Comparison of ENCODE assay signal across 10 cellular contexts in genomic region chr1:214224605-214225354, GRCh38. TPM values are rescaled to one million over a fixed set of nuclear protein-coding genes. Genes with fewer than 3 reads are reported as not detected.
DNase-seq lines count a peak whose midpoint lies in the region; ATAC-seq and TF ChIP-seq lines count a peak whose summit lies in the region.
"Had no signal": no experiment of that assay in that cellular context is flagged by ENCODE, and none has a peak within 500 bp of the region (broad histone marks: within the 10 kb centered on the region; RNA-seq: fewer than 3 reads in every experiment).

No MANE protein-coding gene starts in this region.

- H3K4me3 ChIP-seq in GM23338 (peak overlapping the region; percentile 58), choroid plexus epithelial cell (ENCODE audit: low read depth, low read length) (peak overlapping the region; percentile 56), iPS-18a (ENCODE audit: low read length) (peak overlapping the region; percentile 58), Karpas-422 (ENCODE audit: low read length) (no peak overlapping the region)

- H3K79me2 ChIP-seq in GM23338 (replicated peaks; ENCODE audit: insufficient read depth) (no peaks in the 10 kb centered on the region), Karpas-422 (ENCODE audit: low read length) (no peaks in the 10 kb centered on the region)

- peak overlapping the region; percentile 93 for H2AFZ ChIP-seq in GM23338
- no peak overlapping the region for H2AFZ ChIP-seq in Karpas-422 (ENCODE audit: low read length)

- no peaks in the 10 kb centered on the region for H4K20me1 ChIP-seq in GM23338 (replicated peaks; ENCODE audit: insufficient read depth)
- no peaks in the 10 kb centered on the region for H4K20me1 ChIP-seq in Karpas-422 (ENCODE audit: insufficient read depth, low read depth, low read length)

- H3K9me3 ChIP-seq in iPS-18a (ENCODE audit: control insufficient read depth, low read depth, low read length), result no peaks in the 10 kb centered on the region
- H3K9me3 ChIP-seq in Karpas-422 (ENCODE audit: low read length), result no peaks in the 10 kb centered on the region

- intact Hi-C loops in sciatic nerve (cut with DNase I), result no loop called here

- ATAC-seq in GM23338 (peak; percentile 90), sciatic nerve (peak; percentile 44)

- H3K9me2 ChIP-seq in GM23338 (ENCODE audit: insufficient read depth) (no peaks in the 10 kb centered on the region), Karpas-422 (replicated peaks; ENCODE audit: insufficient read depth, low read length) (no peaks in the 10 kb centered on the region)

- peaks cover 16% of the 10 kb centered on the region for H3K4me1 ChIP-seq in GM23338 (ENCODE audit: insufficient read depth)
- peaks cover 19% of the 10 kb centered on the region for H3K4me1 ChIP-seq in iPS-18a (ENCODE audit: control insufficient read depth, low read depth, low read length)
- H3K4me1 ChIP-seq in Karpas-422 (ENCODE audit: low read length), result no peaks in the 10 kb centered on the region

- H3K4me2 ChIP-seq in GM23338, result peak overlapping the region; percentile 81
- H3K4me2 ChIP-seq in Karpas-422 (ENCODE audit: low read depth, low read length, poor library complexity, severe bottlenecking), result no peak overlapping the region

- H3K9ac ChIP-seq in iPS-18a (ENCODE audit: low read length) (peak overlapping the region; percentile 3), Karpas-422 (ENCODE audit: low read length) (no peak overlapping the region)

- H3K27me3 Mint-ChIP-seq in GM23338 (ENCODE audit: insufficient read depth, low read depth, poor library complexity), result peaks cover 8% of the 10 kb centered on the region

- H3F3A ChIP-seq in GM23338 (replicated peaks; ENCODE audit: low read depth), result no peaks in the 10 kb centered on the region

- peak overlapping the region; percentile 71 for H3K4me3 Mint-ChIP-seq in GM23338
- H3K4me3 Mint-ChIP-seq: T-helper 1 cell treated with Interleukin-12 subunit alpha and Interleukin-12 subunit beta and Interleukin-4 antibody, amounts not matched to agents 30 μg/mL and 1 μg/mL, for 36 hours had no signal

- peaks cover 24% of the 10 kb centered on the region for H3K27me3 ChIP-seq in GM23338 (ENCODE audit: insufficient read depth)
- H3K27me3 ChIP-seq in iPS-18a (ENCODE audit: control insufficient read depth, insufficient read depth, low read length), result peaks cover 23% of the 10 kb centered on the region
- no peaks in the 10 kb centered on the region for H3K27me3 ChIP-seq in Karpas-422 (ENCODE audit: low read length)

- TF ChIP-seq CTCF in GM23338 (conservative IDR thresholded peaks at IDR 0.05; ENCODE audit: low read depth in 2 of 2) (0 out of 4 replicates have a peak, but pooled peaks of 1 of the 2 experiments have one; percentile 3), choroid plexus epithelial cell (conservative IDR thresholded peaks at IDR 0.05; ENCODE audit: low read depth, low read length) (no peak)

- DNase-seq in GM23338 (ENCODE audit: low spot score) (peak; percentile 77), choroid plexus epithelial cell (ENCODE audit: low read depth) (peak; percentile 39), sciatic nerve (ENCODE audit: low spot score) (no peak), 8988T (no peak), Karpas-422 (no peak), NOMO-1 (lab: John Stamatoyannopoulos, UW; ENCODE audit: unreplicated experiment in 2 of 2) (no peak)
- no peak for DNase-seq in activated CD4-positive, alpha-beta T cell treated with anti-CD3 and anti-CD28 coated beads for 1 hour
- DNase-seq: kidney glomerular epithelial cell had no signal

- no peak overlapping the region for H3K27ac Mint-ChIP-seq in GM23338
- H3K27ac Mint-ChIP-seq: T-helper 1 cell treated with Interleukin-12 subunit alpha and Interleukin-12 subunit beta and Interleukin-4 antibody, amounts not matched to agents 30 μg/mL and 1 μg/mL, for 36 hours had no signal

- H3K36me3 ChIP-seq in GM23338 (ENCODE audit: insufficient read depth) (no peaks in the 10 kb centered on the region), iPS-18a (ENCODE audit: control insufficient read depth, low read depth, low read length) (no peaks in the 10 kb centered on the region), Karpas-422 (ENCODE audit: insufficient read depth, low read length) (no peaks in the 10 kb centered on the region)

- peaks cover 25% of the 10 kb centered on the region for H3K4me1 Mint-ChIP-seq in GM23338

- H3K9me3 Mint-ChIP-seq in GM23338, result no peaks in the 10 kb centered on the region
- H3K9me3 Mint-ChIP-seq: T-helper 1 cell treated with Interleukin-12 subunit alpha and Interleukin-12 subunit beta and Interleukin-4 antibody, amounts not matched to agents 30 μg/mL and 1 μg/mL, for 36 hours had no signal

- no peaks in the 10 kb centered on the region for H3K36me3 Mint-ChIP-seq in GM23338 (ENCODE audit: low read depth)

- H3K27ac ChIP-seq in GM23338 (ENCODE audit: low read depth) (no peak overlapping the region), iPS-18a (ENCODE audit: low read length) (no peak overlapping the region), Karpas-422 (ENCODE audit: low read length) (no peak overlapping the region)

TF ChIP-seq in GM23338, 12 proteins besides CTCF, POLR2A, EP300 and RAD21:
- TF ChIP-seq STAT1 (IDR thresholded peaks at IDR 0.05; ENCODE audit: unreplicated experiment), result no peak
- TF ChIP-seq EZH2phosphoT487 (IDR thresholded peaks at IDR 0.05; ENCODE audit: unreplicated experiment), result no peak
- no peak for TF ChIP-seq ZNF114 (CRISPR knock-in tag; IDR thresholded peaks at IDR 0.05)
- TF ChIP-seq REST (IDR thresholded peaks at IDR 0.05; ENCODE audit: unreplicated experiment), result no peak
- TF ChIP-seq NANOG (IDR thresholded peaks at IDR 0.05; ENCODE audit: borderline replicate concordance), result no peak

RNA-seq across cellular contexts. Expression of gene SMYD2, which starts 56.2 kb away (rescaled TPM):
- total RNA-seq in GM23338 (2014; rRNA removed; shearing (Covaris generic)), result 2.3 and 3.6 TPM in 2 replicates
- polyA plus RNA-seq in GM23338 (2016; fragmentation: Nextera tagmentation; extraction: Ambion mirVana), result 5.8 and 5.9 TPM in 2 replicates
- 13.5 TPM for total RNA-seq in sciatic nerve
- 33.1 and 63.2 TPM in 2 replicates for total RNA-seq in Karpas-422 (2014; rRNA removed; shearing (Covaris generic); ENCODE audit: low replicate concordance)

Comparison
In these comparisons a context has a peak if more than half of its experiments do, and no peak if none do; other contexts are left out.
1. DNase-seq: peak in GM23338 (single experiment) and choroid plexus epithelial cell (single experiment); none in sciatic nerve (single experiment), 8988T (single experiment), Karpas-422 (single experiment), activated CD4-positive, alpha-beta T cell treated with anti-CD3 and anti-CD28 coated beads for 1 hour (single experiment) and NOMO-1 (0 of 2).